Comparison of ENCODE assay signal across 20 cellular contexts in the genomic region with DNA sequence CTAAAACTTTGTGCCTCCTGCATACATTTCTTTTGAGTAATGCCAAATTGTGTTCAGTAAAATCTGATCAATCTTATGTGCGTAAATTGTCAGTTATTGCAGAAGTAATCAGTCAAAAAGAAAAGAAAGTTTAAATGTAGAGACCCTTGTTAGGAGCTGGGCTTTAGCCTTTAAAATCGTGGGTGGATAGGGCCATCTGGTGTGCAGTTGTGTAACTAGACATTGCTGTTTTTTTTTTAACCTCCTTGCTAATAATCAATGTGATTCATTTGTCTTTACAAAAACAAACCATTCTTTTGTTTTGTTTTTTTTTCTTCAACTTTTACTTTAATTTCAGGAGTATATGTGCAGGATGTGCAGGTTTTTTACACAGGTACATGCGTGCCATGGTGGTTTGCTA.
DNase-seq lines count a peak whose midpoint lies in the region; ATAC-seq and TF ChIP-seq lines count a peak whose summit lies in the region.
"Had no signal": no experiment of that assay in that cellular context is flagged by ENCODE, and none has a peak within 500 bp of the region (broad histone marks: within the 10 kb centered on the region; RNA-seq: fewer than 3 reads in every experiment).

No MANE protein-coding gene starts in this region.

- H3K4me2 ChIP-seq in KMS-11: no peak overlapping the region

- no peak overlapping the region for H3K9ac ChIP-seq in KMS-11

- 0 out of 2 replicates have a peak, but pooled peaks have one; percentile 14 for TF ChIP-seq CTCF in KMS-11 (conservative IDR thresholded peaks at IDR 0.05; ENCODE audit: low read depth, low read length)

- ATAC-seq in HG02938 (IDR thresholded peaks at IDR 0.05; ENCODE audit: unreplicated experiment): no peak
- ATAC-seq: activated CD8-positive, alpha-beta T cell treated with anti-CD3 and anti-CD28 coated beads, Interleukin-2, amount 10 ng/mL, durations not matched to agents 7 days and 5 days; activated T-helper 17 cell treated with anti-CD3 and anti-CD28 coated beads, Interleukin-2, amount 50 U/mL, for 72 hours; left ventricle myocardium superior had no signal

- no peaks in the 10 kb centered on the region for H3K79me2 ChIP-seq in KMS-11 (ENCODE audit: insufficient read depth, low read depth)

- H4K20me1 ChIP-seq in KMS-11 (ENCODE audit: insufficient read depth): no peaks in the 10 kb centered on the region

- H3K36me3 ChIP-seq in KMS-11 (ENCODE audit: insufficient read depth): no peaks in the 10 kb centered on the region
- H3K36me3 ChIP-seq: thoracic aorta had no signal

- H3K27ac ChIP-seq in KMS-11 (no peak overlapping the region), caudate nucleus (ENCODE audit: low read depth, low read length) (no peak overlapping the region)
- H3K27ac ChIP-seq: 22Rv1, thoracic aorta had no signal

- no peak overlapping the region for H2AFZ ChIP-seq in KMS-11 (ENCODE audit: low read depth)

- H3K4me1 ChIP-seq in KMS-11 (ENCODE audit: low read depth, poor library complexity, severe bottlenecking): peaks cover 4% of the 10 kb centered on the region

- DNase-seq in DMS 273 (lab: John Stamatoyannopoulos, UW; ENCODE audit: unreplicated experiment): peak; percentile 46
- DNase-seq in DMS 273 treated with DMSO at 0.1 percent for 48 hours (lab: John Stamatoyannopoulos, UW): no peak
- peak; percentile 17 for DNase-seq in SW480 (ENCODE audit: low spot score)
- DNase-seq in left kidney (ENCODE audit: low read depth, low spot score): peak; percentile 38
- no peak for DNase-seq in GM19238 (ENCODE audit: insufficient read length, low spot score)
- DNase-seq in caudate nucleus (lab: John Stamatoyannopoulos, UW): no peak
- DNase-seq: activated CD8-positive, alpha-beta T cell treated with anti-CD3 and anti-CD28 coated beads, Interleukin-2, amount 10 ng/mL, durations not matched to agents 7 days and 5 days; amygdala; CD4-positive, alpha-beta memory T cell; GDM1; left ventricle myocardium superior; naive B cell; NCI-H1105 treated with DMSO at 0.1 percent for 48 hours; retina; stimulated activated CD4-positive, alpha-beta T cell treated with anti-CD3 and anti-CD28 coated beads, Interleukin-1b, Interleukin-23, amount 100 ng/mL, for 48 hours had no signal

- no peaks in the 10 kb centered on the region for H3K27me3 ChIP-seq in KMS-11 (ENCODE audit: insufficient read depth, low read depth)

- H3K4me3 ChIP-seq in KMS-11 (IDR thresholded peaks at IDR 0.05; ENCODE audit: insufficient read depth, low read depth, low read length): no peak overlapping the region
- H3K4me3 ChIP-seq: thoracic aorta had no signal

Comparison
In these comparisons a context has a peak if more than half of its experiments do, and no peak if none do; other contexts are left out.
1. DNase-seq: peak in DMS 273 (single experiment), SW480 (single experiment) and left kidney (single experiment); none in DMS 273 treated with DMSO at 0.1 percent for 48 hours (single experiment), GM19238 (single experiment) and caudate nucleus (0 of 61).